19 cellular contexts compared by ENCODE assay signal in genomic region chr4:15104825-15105224, GRCh38.
DNase-seq lines count a peak whose midpoint lies in the region; ATAC-seq, FAIRE-seq and TF ChIP-seq lines count a peak whose summit lies in the region.
"Had no signal": no experiment of that assay in that cellular context is flagged by ENCODE, and none has a peak within 500 bp of the region (broad histone marks: within the 10 kb centered on the region; RNA-seq: fewer than 3 reads in every experiment).

No MANE protein-coding gene starts in this region.

- H2AFZ ChIP-seq in mesenchymal stem cell (ENCODE audit: low read depth, low read length) (peak overlapping the region; percentile 20), HepG2 (ENCODE audit: low read length) (no peak overlapping the region)
- H2AFZ ChIP-seq: GM23248 had no signal

- no peak overlapping the region for H3K23ac ChIP-seq in mesenchymal stem cell (ENCODE audit: low read length in 2 of 2)

- no peak overlapping the region for H3K18ac ChIP-seq in mesenchymal stem cell (ENCODE audit: low read depth in 1 of 2, low read length in 2 of 2)

- no peak overlapping the region for H2BK120ac ChIP-seq in mesenchymal stem cell (ENCODE audit: low read depth, low read length)

- TF ChIP-seq RAD21 in HepG2 (CRISPR knock-in tag; IDR thresholded peaks at IDR 0.05): no peak

- no peaks in the 10 kb centered on the region for H3K36me3 Mint-ChIP-seq in activated CD4-positive, alpha-beta memory T cell treated with anti-CD3 and anti-CD28 coated beads, Interleukin-2, amount 10 ng/mL, durations not matched to agents 7 days and 5 days (ENCODE audit: low read depth)
- H3K36me3 Mint-ChIP-seq: CD4-positive, alpha-beta memory T cell had no signal

- no peak overlapping the region for H2AK5ac ChIP-seq in mesenchymal stem cell (ENCODE audit: low read length, severe bottlenecking)

- no peak overlapping the region for H3K14ac ChIP-seq in mesenchymal stem cell (ENCODE audit: low read length in 2 of 2)

- CTCF ChIA-PET in HepG2 (lab: Yijun Ruan, JAX; ENCODE audit: low intra/inter-chr PET ratio, low total read pairs): no interaction called here
- CTCF ChIA-PET in activated CD4-positive, alpha-beta memory T cell treated with anti-CD3 and anti-CD28 coated beads, Interleukin-2, amount 10 ng/mL, durations not matched to agents 7 days and 5 days (lab: Charles Lee): no interaction called here

- H3K36me3 ChIP-seq in mesenchymal stem cell (ENCODE audit: control insufficient read depth in 1 of 2, insufficient read depth in 2 of 2, low read depth in 1 of 2, low read length in 2 of 2) (no peaks in the 10 kb centered on the region), HepG2 (replicated peaks in 1 of 2; ENCODE audit: control insufficient read depth in 1 of 2, insufficient read depth in 2 of 2, low read length in 2 of 2) (no peaks in the 10 kb centered on the region)
- H3K36me3 ChIP-seq: SJSA1 had no signal

- ATAC-seq in HepG2: no peak
- no peak for ATAC-seq in GM21381 (IDR thresholded peaks at IDR 0.05; ENCODE audit: unreplicated experiment)
- ATAC-seq: PC-3 had no signal

- no peak overlapping the region for H2BK12ac ChIP-seq in mesenchymal stem cell (ENCODE audit: low read length in 2 of 2)

- in situ Hi-C loops in HepG2 (cut with HindIII; ENCODE audit: extremely low pct_ligation_motif_present, low pct_unique_long_range_greater_than_20kb): no loop called here

- H3K4me2 ChIP-seq in mesenchymal stem cell (ENCODE audit: low read length, poor library complexity, severe bottlenecking) (no peak overlapping the region), HepG2 (ENCODE audit: low read depth, low read length) (no peak overlapping the region)

- H4K20me1 ChIP-seq in HepG2 (ENCODE audit: insufficient read depth, low read length): no peaks in the 10 kb centered on the region

- H3K9ac ChIP-seq in mesenchymal stem cell (ENCODE audit: low read length): no peak overlapping the region
- no peak overlapping the region for H3K9ac ChIP-seq in HepG2 (ENCODE audit: insufficient read depth, low read depth, low read length)
- H3K9ac ChIP-seq: GM23248 had no signal

- no peaks in the 10 kb centered on the region for H3K79me2 ChIP-seq in HepG2 (ENCODE audit: insufficient read depth, low read length)

- H3K4me3 ChIP-seq in choroid plexus epithelial cell (ENCODE audit: low read depth, low read length) (no peak overlapping the region), mesenchymal stem cell (ENCODE audit: insufficient read depth in 1 of 2, low read depth in 1 of 2, low read length in 2 of 2) (no peak overlapping the region), HepG2 (replicated peaks in 1 of 3; ENCODE audit: insufficient read depth in 1 of 3, low read depth in 2 of 3, low read length in 3 of 3) (no peak overlapping the region)
- H3K4me3 ChIP-seq: GM23248, SJSA1 had no signal

- H3K27ac Mint-ChIP-seq in activated CD4-positive, alpha-beta memory T cell treated with anti-CD3 and anti-CD28 coated beads, Interleukin-2, amount 10 ng/mL, durations not matched to agents 7 days and 5 days: no peak overlapping the region
- H3K27ac Mint-ChIP-seq: CD4-positive, alpha-beta memory T cell had no signal

- H3K27ac ChIP-seq in mesenchymal stem cell (ENCODE audit: low read length, poor library complexity, severe bottlenecking) (no peak overlapping the region), HepG2 (ENCODE audit: extremely low read length, insufficient read depth, low read length) (no peak overlapping the region)
- H3K27ac ChIP-seq: GM23248, SJSA1 had no signal

- H4K91ac ChIP-seq in mesenchymal stem cell (ENCODE audit: low read length): no peak overlapping the region

- no peak overlapping the region for H4K8ac ChIP-seq in mesenchymal stem cell (ENCODE audit: low read length)

- BruUV-seq in HepG2 (replicated peaks; lab: Mats Ljungman, UMichigan): no TSS peak

- H2BK15ac ChIP-seq in mesenchymal stem cell (ENCODE audit: low read depth, poor library complexity, severe bottlenecking): no peak overlapping the region

- H3K79me1 ChIP-seq in mesenchymal stem cell (replicated peaks; ENCODE audit: low read length, poor library complexity, severe bottlenecking): no peaks in the 10 kb centered on the region

- FAIRE-seq in HepG2 (lab: Jason Lieb, UNC): no peak

- H3K4me3 Mint-ChIP-seq in activated CD4-positive, alpha-beta memory T cell treated with anti-CD3 and anti-CD28 coated beads, Interleukin-2, amount 10 ng/mL, durations not matched to agents 7 days and 5 days: no peak overlapping the region
- H3K4me3 Mint-ChIP-seq: CD4-positive, alpha-beta memory T cell had no signal

- POLR2A ChIA-PET in HepG2 (lab: Yijun Ruan, JAX): no interaction called here
- POLR2A ChIA-PET in activated CD4-positive, alpha-beta memory T cell treated with anti-CD3 and anti-CD28 coated beads, Interleukin-2, amount 10 ng/mL, durations not matched to agents 7 days and 5 days (lab: Charles Lee): no interaction called here

- no peak overlapping the region for H3K4ac ChIP-seq in mesenchymal stem cell (ENCODE audit: low read depth in 1 of 2, low read length in 2 of 2)

- no peaks in the 10 kb centered on the region for H3K9me3 Mint-ChIP-seq in activated CD4-positive, alpha-beta memory T cell treated with anti-CD3 and anti-CD28 coated beads, Interleukin-2, amount 10 ng/mL, durations not matched to agents 7 days and 5 days
- H3K9me3 Mint-ChIP-seq: CD4-positive, alpha-beta memory T cell had no signal

- WGBS in mesenchymal stem cell: 80% methylated on average over 1 of the region's 1 CpG
- 71% methylated on average over 1 of the region's 1 CpG for WGBS in HepG2 (ENCODE audit: low lambda C conversion rate)

- H3K4me1 ChIP-seq in mesenchymal stem cell (ENCODE audit: control insufficient read depth, insufficient read depth, low read depth, low read length) (no peaks in the 10 kb centered on the region), HepG2 (ENCODE audit: insufficient read depth, low read length) (peaks cover 5% of the 10 kb centered on the region)
- H3K4me1 ChIP-seq: SJSA1 had no signal

- no peaks in the 10 kb centered on the region for H3K4me1 Mint-ChIP-seq in activated CD4-positive, alpha-beta memory T cell treated with anti-CD3 and anti-CD28 coated beads, Interleukin-2, amount 10 ng/mL, durations not matched to agents 7 days and 5 days
- H3K4me1 Mint-ChIP-seq: CD4-positive, alpha-beta memory T cell had no signal

- intact Hi-C loops in HepG2 (cut with micrococcal nuclease; ENCODE audit: unreplicated experiment): loop anchor here (1.0 kb wide), 1 partner anchor 34 kb away; no protein-coding TSS in a partner anchor

- peak; percentile 27 for DNase-seq in ELR (ENCODE audit: low read depth)
- peak; percentile 9 for DNase-seq in M059J (ENCODE audit: low read depth)
- DNase-seq in choroid plexus epithelial cell (ENCODE audit: low read depth): peak; percentile 55
- DNase-seq in mesenchymal stem cell: peak; percentile 4
- DNase-seq in RKO (ENCODE audit: low spot score): no peak
- DNase-seq in HepG2 (ENCODE audit: low spot score): no peak
- DNase-seq in activated CD4-positive, alpha-beta memory T cell treated with anti-CD3 and anti-CD28 coated beads, Interleukin-2, amount 10 ng/mL, durations not matched to agents 7 days and 5 days: no peak
- DNase-seq: 8988T; Calu3; CD4-positive, alpha-beta memory T cell; DMS79; GM23248; NCI-H1436; NCI-H2029; NCI-H2171 treated with DMSO at 0.1 percent for 48 hours; NCI-H748 treated with DMSO at 0.1 percent for 48 hours; PC-3 had no signal

- H3K9me3 ChIP-seq in mesenchymal stem cell (ENCODE audit: control insufficient read depth, low read length) (no peaks in the 10 kb centered on the region), HepG2 (ENCODE audit: low read length) (peaks cover 4% of the 10 kb centered on the region; the same call in 1 of the 2 replicates)
- H3K9me3 ChIP-seq: SJSA1 had no signal

- no peak overlapping the region for H2BK5ac ChIP-seq in mesenchymal stem cell (ENCODE audit: low read depth, low read length, poor library complexity, severe bottlenecking)

- TF ChIP-seq POLR2A in HepG2 (IDR thresholded peaks at IDR 0.05; ENCODE audit: insufficient read depth in 1 of 2, low read depth in 2 of 2, low read length in 2 of 2): no peak

- TF ChIP-seq EP300 in HepG2 (IDR thresholded peaks at IDR 0.05; ENCODE audit: low read depth in 2 of 2, low read length in 2 of 2) (no peak), HepG2 (CRISPR knock-in tag; IDR thresholded peaks at IDR 0.05; ENCODE audit: borderline replicate concordance) (no peak)

- H3K27me3 Mint-ChIP-seq in activated CD4-positive, alpha-beta memory T cell treated with anti-CD3 and anti-CD28 coated beads, Interleukin-2, amount 10 ng/mL, durations not matched to agents 7 days and 5 days: no peaks in the 10 kb centered on the region

- TF ChIP-seq CTCF in choroid plexus epithelial cell (conservative IDR thresholded peaks at IDR 0.05; ENCODE audit: low read depth, low read length) (no peak), HepG2 (CRISPR knock-in tag; IDR thresholded peaks at IDR 0.05) (no peak)

- no peaks in the 10 kb centered on the region for H3K27me3 ChIP-seq in mesenchymal stem cell (ENCODE audit: control insufficient read depth in 1 of 2, insufficient read depth in 1 of 2, low read length in 2 of 2)
- H3K27me3 ChIP-seq in HepG2 (ENCODE audit: control insufficient read depth in 1 of 2, insufficient read depth in 2 of 2, low read length in 2 of 2): no peaks in the 10 kb centered on the region
- H3K27me3 ChIP-seq: SJSA1 had no signal

TF ChIP-seq in HepG2, 621 proteins besides CTCF, POLR2A, EP300 and RAD21 (continues in another document):
- TF ChIP-seq SMAD3 (CRISPR knock-in tag; IDR thresholded peaks at IDR 0.05): no peak
- no peak for TF ChIP-seq POGK (CRISPR knock-in tag; conservative IDR thresholded peaks at IDR 0.05)
- no peak for TF ChIP-seq GABPA (IDR thresholded peaks at IDR 0.05; ENCODE audit: low read depth, low read length)
- TF ChIP-seq GABPA (CRISPR knock-in tag; IDR thresholded peaks at IDR 0.05; ENCODE audit: low read depth): no peak
- TF ChIP-seq NR2F1 (CRISPR knock-in tag; IDR thresholded peaks at IDR 0.05): no peak
- TF ChIP-seq DNMT1 (CRISPR knock-in tag; IDR thresholded peaks at IDR 0.05): no peak
- no peak for TF ChIP-seq GATAD2A (CRISPR knock-in tag; IDR thresholded peaks at IDR 0.05)

Comparison
In these comparisons a context has a peak if more than half of its experiments do, and no peak if none do; other contexts are left out.
1. DNase-seq: peak in ELR (single experiment), M059J (single experiment), choroid plexus epithelial cell (single experiment) and mesenchymal stem cell (single experiment); none in RKO (single experiment), HepG2 (single experiment) and activated CD4-positive, alpha-beta memory T cell treated with anti-CD3 and anti-CD28 coated beads, Interleukin-2, amount 10 ng/mL, durations not matched to agents 7 days and 5 days (single experiment).